In the genomic region with DNA sequence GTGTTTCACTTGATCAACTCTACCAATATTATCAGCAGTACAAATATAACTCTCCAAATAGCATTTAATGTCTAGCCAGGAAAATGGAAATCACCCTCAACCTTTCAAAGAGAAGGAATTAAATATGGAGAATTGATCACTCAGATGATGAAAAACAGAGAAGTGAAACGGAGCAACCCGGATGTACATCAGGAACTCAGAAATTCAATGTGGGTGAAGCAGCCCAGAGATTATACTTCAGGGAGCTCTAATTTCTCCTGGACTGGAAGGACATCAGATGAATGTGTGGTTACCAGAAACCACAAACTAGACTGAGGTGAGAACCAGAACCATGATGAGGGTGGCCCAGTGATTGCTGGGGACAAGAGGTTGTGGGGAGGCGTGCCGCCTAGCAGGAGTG, we compare ENCODE assay signal across 27 cellular contexts. TPM values are rescaled to one million over a fixed set of nuclear protein-coding genes. Genes with fewer than 3 reads are reported as not detected.
"Had no signal": no experiment of that assay in that cellular context is flagged by ENCODE, and none has a peak within 500 bp of the region (broad histone marks: within the 10 kb centered on the region; RNA-seq: fewer than 3 reads in every experiment).

No MANE protein-coding gene starts in this region.

- H3K27ac ChIP-seq: left lung, neutrophil, ovary, psoas muscle, right atrium auricular region, suprapubic skin, transverse colon, vagina had no signal

- H3K9me3 ChIP-seq: left lung, neutrophil, ovary, psoas muscle, right atrium auricular region, suprapubic skin, transverse colon, vagina had no signal

- H3K27me3 ChIP-seq: left lung, neutrophil, ovary, right atrium auricular region, suprapubic skin, transverse colon, vagina had no signal

- H3K4me1 ChIP-seq: left lung, psoas muscle, right atrium auricular region, vagina had no signal

- H3K36me3 Mint-ChIP-seq: activated CD8-positive, alpha-beta memory T cell treated with anti-CD3 and anti-CD28 coated beads, Interleukin-2, amount 10 ng/mL, durations not matched to agents 7 days and 5 days; activated naive CD4-positive, alpha-beta T cell treated with anti-CD3 and anti-CD28 coated beads, Interleukin-2, amount 10 ng/mL, durations not matched to agents 7 days and 5 days; mesothelial cell of epicardium; natural killer cell treated with Interleukin-12 subunit alpha and Interleukin-12 subunit beta and Interleukin-15 and Interleukin-18, amount 100 ng/mL, for 72 hours had no signal

- DNase-seq: activated CD4-positive, alpha-beta T cell treated with anti-CD3 and anti-CD28 coated beads, Interleukin-2, amount 10 ng/mL, durations not matched to agents 7 days and 5 days; activated CD4-positive, CD25-positive, alpha-beta regulatory T cell treated with anti-CD3 and anti-CD28 coated beads, Interleukin-2, amount 50 U/mL, for 72 hours; activated CD8-positive, alpha-beta memory T cell treated with anti-CD3 and anti-CD28 coated beads, Interleukin-2, amount 10 ng/mL, durations not matched to agents 7 days and 5 days; activated CD8-positive, alpha-beta T cell treated with anti-CD3 and anti-CD28 coated beads for 36 hours; activated effector memory CD4-positive, alpha-beta T cell treated with anti-CD3 and anti-CD28 coated beads, Interleukin-2, amount 50 U/mL, for 16 hours; activated naive CD4-positive, alpha-beta T cell treated with anti-CD3 and anti-CD28 coated beads, Interleukin-2, amount 10 ng/mL, durations not matched to agents 7 days and 5 days; activated naive CD8-positive, alpha-beta T cell treated with anti-CD3 and anti-CD28 coated beads, Interleukin-2, amount 50 U/mL, for 24 hours; activated T-cell treated with anti-CD3 and anti-CD28 coated beads for 4 hours; effector memory CD4-positive, alpha-beta T cell; glutamatergic neuron; hippocampal formation; kidney glomerular epithelial cell; left lung; ovary; psoas muscle; stimulated activated CD4-positive, alpha-beta T cell treated with anti-CD3 and anti-CD28 coated beads, Interleukin-12 subunit alpha, Interleukin-12 subunit beta, amount 100 ng/mL, for 4 hours; stimulated activated CD4-positive, alpha-beta T cell treated with anti-CD3 and anti-CD28 coated beads, Interleukin-4, amount 100 ng/mL, for 4 hours; stimulated activated naive CD8-positive, alpha-beta T cell treated with anti-CD3 and anti-CD28 coated beads, Interleukin-15, amount 100 ng/mL, for 72 hours; T-helper 17 cell; transverse colon had no signal

- H3K4me3 Mint-ChIP-seq: activated CD4-positive, alpha-beta T cell treated with anti-CD3 and anti-CD28 coated beads, Interleukin-2, amount 10 ng/mL, durations not matched to agents 7 days and 5 days; activated CD8-positive, alpha-beta memory T cell treated with anti-CD3 and anti-CD28 coated beads, Interleukin-2, amount 10 ng/mL, durations not matched to agents 7 days and 5 days; activated CD8-positive, alpha-beta T cell treated with anti-CD3 and anti-CD28 coated beads for 36 hours; activated naive CD4-positive, alpha-beta T cell treated with anti-CD3 and anti-CD28 coated beads, Interleukin-2, amount 10 ng/mL, durations not matched to agents 7 days and 5 days; activated naive CD8-positive, alpha-beta T cell treated with anti-CD3 and anti-CD28 coated beads, Interleukin-2, amount 50 U/mL, for 24 hours; dendritic cell treated with granulocyte-macrophage colony-stimulating factor and Interleukin-4, amounts not matched to agents 40 ng/mL and 50 ng/mL, for 4 days; mesothelial cell of epicardium; natural killer cell treated with Interleukin-12 subunit alpha and Interleukin-12 subunit beta and Interleukin-15 and Interleukin-18, amount 100 ng/mL, for 72 hours; stimulated activated naive CD8-positive, alpha-beta T cell treated with anti-CD3 and anti-CD28 coated beads, Interleukin-15, amount 100 ng/mL, for 72 hours; T-helper 17 cell had no signal

- H3K27ac Mint-ChIP-seq: activated CD4-positive, alpha-beta T cell treated with anti-CD3 and anti-CD28 coated beads, Interleukin-2, amount 10 ng/mL, durations not matched to agents 7 days and 5 days; activated CD8-positive, alpha-beta memory T cell treated with anti-CD3 and anti-CD28 coated beads, Interleukin-2, amount 10 ng/mL, durations not matched to agents 7 days and 5 days; activated CD8-positive, alpha-beta T cell treated with anti-CD3 and anti-CD28 coated beads for 36 hours; activated naive CD4-positive, alpha-beta T cell treated with anti-CD3 and anti-CD28 coated beads, Interleukin-2, amount 10 ng/mL, durations not matched to agents 7 days and 5 days; activated naive CD8-positive, alpha-beta T cell treated with anti-CD3 and anti-CD28 coated beads, Interleukin-2, amount 50 U/mL, for 24 hours; dendritic cell treated with granulocyte-macrophage colony-stimulating factor and Interleukin-4, amounts not matched to agents 40 ng/mL and 50 ng/mL, for 4 days; mesothelial cell of epicardium; natural killer cell treated with Interleukin-12 subunit alpha and Interleukin-12 subunit beta and Interleukin-15 and Interleukin-18, amount 100 ng/mL, for 72 hours; stimulated activated naive CD8-positive, alpha-beta T cell treated with anti-CD3 and anti-CD28 coated beads, Interleukin-15, amount 100 ng/mL, for 72 hours; T-helper 17 cell had no signal

- H3K9me3 Mint-ChIP-seq: activated CD4-positive, alpha-beta T cell treated with anti-CD3 and anti-CD28 coated beads, Interleukin-2, amount 10 ng/mL, durations not matched to agents 7 days and 5 days; activated CD8-positive, alpha-beta T cell treated with anti-CD3 and anti-CD28 coated beads for 36 hours; activated naive CD4-positive, alpha-beta T cell treated with anti-CD3 and anti-CD28 coated beads, Interleukin-2, amount 10 ng/mL, durations not matched to agents 7 days and 5 days; dendritic cell treated with granulocyte-macrophage colony-stimulating factor and Interleukin-4, amounts not matched to agents 40 ng/mL and 50 ng/mL, for 4 days; stimulated activated naive CD8-positive, alpha-beta T cell treated with anti-CD3 and anti-CD28 coated beads, Interleukin-15, amount 100 ng/mL, for 72 hours had no signal

- H3K4me3 ChIP-seq: left lung, ovary, psoas muscle, right atrium auricular region, suprapubic skin, transverse colon, vagina had no signal

- H3K36me3 ChIP-seq: left lung, neutrophil, ovary, right atrium auricular region, suprapubic skin, transverse colon, vagina had no signal

- H3K27me3 Mint-ChIP-seq: activated CD4-positive, alpha-beta T cell treated with anti-CD3 and anti-CD28 coated beads, Interleukin-2, amount 10 ng/mL, durations not matched to agents 7 days and 5 days; activated CD8-positive, alpha-beta memory T cell treated with anti-CD3 and anti-CD28 coated beads, Interleukin-2, amount 10 ng/mL, durations not matched to agents 7 days and 5 days; activated CD8-positive, alpha-beta T cell treated with anti-CD3 and anti-CD28 coated beads for 36 hours; activated naive CD4-positive, alpha-beta T cell treated with anti-CD3 and anti-CD28 coated beads, Interleukin-2, amount 10 ng/mL, durations not matched to agents 7 days and 5 days; activated naive CD8-positive, alpha-beta T cell treated with anti-CD3 and anti-CD28 coated beads, Interleukin-2, amount 50 U/mL, for 24 hours; stimulated activated naive CD8-positive, alpha-beta T cell treated with anti-CD3 and anti-CD28 coated beads, Interleukin-15, amount 100 ng/mL, for 72 hours; T-helper 17 cell had no signal

- ATAC-seq: activated CD8-positive, alpha-beta memory T cell treated with anti-CD3 and anti-CD28 coated beads, Interleukin-2, amount 10 ng/mL, durations not matched to agents 7 days and 5 days; activated CD8-positive, alpha-beta T cell treated with anti-CD3 and anti-CD28 coated beads for 36 hours; activated naive CD8-positive, alpha-beta T cell treated with anti-CD3 and anti-CD28 coated beads, Interleukin-2, amount 50 U/mL, for 24 hours; left lung; natural killer cell treated with Interleukin-12 subunit alpha and Interleukin-12 subunit beta and Interleukin-15 and Interleukin-18, amount 100 ng/mL, for 72 hours; psoas muscle; stimulated activated naive CD8-positive, alpha-beta T cell treated with anti-CD3 and anti-CD28 coated beads, Interleukin-15, amount 100 ng/mL, for 72 hours; T-helper 17 cell had no signal

- H3K4me1 Mint-ChIP-seq: activated CD4-positive, alpha-beta T cell treated with anti-CD3 and anti-CD28 coated beads, Interleukin-2, amount 10 ng/mL, durations not matched to agents 7 days and 5 days; activated CD8-positive, alpha-beta memory T cell treated with anti-CD3 and anti-CD28 coated beads, Interleukin-2, amount 10 ng/mL, durations not matched to agents 7 days and 5 days; activated naive CD4-positive, alpha-beta T cell treated with anti-CD3 and anti-CD28 coated beads, Interleukin-2, amount 10 ng/mL, durations not matched to agents 7 days and 5 days; activated naive CD8-positive, alpha-beta T cell treated with anti-CD3 and anti-CD28 coated beads, Interleukin-2, amount 50 U/mL, for 24 hours; stimulated activated naive CD8-positive, alpha-beta T cell treated with anti-CD3 and anti-CD28 coated beads, Interleukin-15, amount 100 ng/mL, for 72 hours; T-helper 17 cell had no signal

RNA-seq across cellular contexts. Expression of gene COBLL1, which starts 35.5 kb away (rescaled TPM):
- total RNA-seq: activated CD4-positive, alpha-beta T cell treated with anti-CD3 and anti-CD28 coated beads, Interleukin-2, amount 10 ng/mL, durations not matched to agents 7 days and 5 days; activated CD8-positive, alpha-beta memory T cell treated with anti-CD3 and anti-CD28 coated beads, Interleukin-2, amount 10 ng/mL, durations not matched to agents 7 days and 5 days had no signal
